Comparison of ENCODE assay signal across 27 cellular contexts in the genomic region with DNA sequence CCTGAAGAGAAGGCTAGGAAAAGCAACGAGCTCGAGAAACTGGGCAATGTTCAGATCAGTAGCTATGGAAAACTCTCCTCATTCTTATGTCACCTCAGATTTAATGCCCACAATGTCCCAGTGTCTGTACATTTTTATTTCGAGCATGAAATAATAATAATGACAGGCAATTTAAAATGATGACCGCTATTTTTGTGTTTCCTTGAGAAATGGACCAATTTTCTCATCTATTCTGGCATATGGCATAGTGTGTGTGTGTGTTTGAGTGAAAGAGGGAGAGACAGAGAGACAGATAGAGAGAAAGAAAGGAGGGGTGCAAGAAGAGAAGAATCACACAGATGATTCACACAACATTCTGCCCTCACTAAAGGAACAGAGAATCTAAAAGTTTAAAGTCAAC.
"Had no signal": no experiment of that assay in that cellular context is flagged by ENCODE, and none has a peak within 500 bp of the region (broad histone marks: within the 10 kb centered on the region; RNA-seq: fewer than 3 reads in every experiment).

No MANE protein-coding gene starts in this region.

- ATAC-seq: stimulated activated effector memory CD8-positive, alpha-beta T cell treated with anti-CD3 and anti-CD28 coated beads, Interleukin-12 subunit alpha, Interleukin-12 subunit beta, amount 100 ng/mL, for 72 hours; stimulated activated memory B cell treated with anti-CD40 and anti-IgM and Interleukin-4, amounts not matched to agents 10 μg/mL and 1 μg/mL and 100 μg/mL, for 72 hours; stimulated activated naive B cell treated with anti-CD40 and anti-IgM and Interleukin-4, amounts not matched to agents 10 μg/mL and 1 μg/mL and 100 μg/mL, for 72 hours; stimulated activated naive CD8-positive, alpha-beta T cell treated with anti-CD3 and anti-CD28 coated beads, Interleukin-15, amount 100 ng/mL, for 72 hours; stimulated activated naive CD8-positive, alpha-beta T cell treated with anti-CD3 and anti-CD28 coated beads, Interleukin-15, Interleukin-2, amounts not matched to agents 100 U/mL and 50 U/mL, for 24 hours; upper lobe of right lung had no signal

- H3K4me3 ChIP-seq: stomach, suprapubic skin, testis, thoracic aorta, thyroid gland, tibial artery, tibial nerve, transverse colon, upper lobe of left lung, upper lobe of right lung, uterus, vagina had no signal

- H3K27ac ChIP-seq: stomach, suprapubic skin, testis, thoracic aorta, thyroid gland, tibial artery, tibial nerve, transverse colon, upper lobe of left lung, upper lobe of right lung, uterus, vagina had no signal

- H3K4me1 ChIP-seq: stomach, suprapubic skin, testis, thyroid gland, tibial artery, tibial nerve, transverse colon, upper lobe of left lung, upper lobe of right lung, uterus, vagina had no signal

- DNase-seq: stimulated activated CD4-positive, alpha-beta T cell treated with anti-CD3 and anti-CD28 coated beads, Interleukin-2, amount 100 ng/mL, for 48 hours; stimulated activated CD4-positive, alpha-beta T cell treated with anti-CD3 and anti-CD28 coated beads, Interleukin-4, amount 100 ng/mL, for 1 hour; stimulated activated CD4-positive, alpha-beta T cell treated with anti-CD3 and anti-CD28 coated beads, Interleukin-4, amount 100 ng/mL, for 24 hours; stimulated activated CD4-positive, alpha-beta T cell treated with anti-CD3 and anti-CD28 coated beads, Interleukin-4, amount 100 ng/mL, for 4 hours; stimulated activated CD8-positive, alpha-beta memory T cell treated with anti-CD3 and anti-CD28 coated beads, Interleukin-4, amount 100 ng/mL, for 48 hours; stimulated activated naive B cell treated with anti-CD40 and anti-IgM and Interleukin-4, amounts not matched to agents 10 μg/mL and 1 μg/mL and 100 μg/mL, for 72 hours; stimulated activated naive CD4-positive, alpha-beta T cell; stimulated activated naive CD4-positive, alpha-beta T cell treated with Interleukin-2 at 50 U/mL for 16 hours; stimulated activated naive CD8-positive, alpha-beta T cell treated with anti-CD3 and anti-CD28 coated beads, Interleukin-15, amount 100 ng/mL, for 72 hours; stimulated activated naive CD8-positive, alpha-beta T cell treated with anti-CD3 and anti-CD28 coated beads, Interleukin-15, Interleukin-2, amounts not matched to agents 100 U/mL and 50 U/mL, for 24 hours; stomach; substantia nigra; testis; thyroid gland; tibial artery; transverse colon; trophoblast cell; upper lobe of left lung; upper lobe of right lung; uterus had no signal

- FAIRE-seq: urothelium cell line had no signal

- H3K27me3 ChIP-seq: stomach, suprapubic skin, testis, thyroid gland, tibial artery, tibial nerve, transverse colon, upper lobe of left lung, upper lobe of right lung, uterus, vagina had no signal

- H3K36me3 ChIP-seq: stomach, suprapubic skin, thoracic aorta, thyroid gland, tibial artery, tibial nerve, transverse colon, upper lobe of left lung, upper lobe of right lung, uterus, vagina had no signal

- H3K9me3 ChIP-seq: stomach, suprapubic skin, testis, thoracic aorta, thyroid gland, tibial artery, tibial nerve, transverse colon, upper lobe of left lung, upper lobe of right lung, uterus, vagina had no signal
